Comparison of ENCODE assay signal across 8 cellular contexts in the genomic region with DNA sequence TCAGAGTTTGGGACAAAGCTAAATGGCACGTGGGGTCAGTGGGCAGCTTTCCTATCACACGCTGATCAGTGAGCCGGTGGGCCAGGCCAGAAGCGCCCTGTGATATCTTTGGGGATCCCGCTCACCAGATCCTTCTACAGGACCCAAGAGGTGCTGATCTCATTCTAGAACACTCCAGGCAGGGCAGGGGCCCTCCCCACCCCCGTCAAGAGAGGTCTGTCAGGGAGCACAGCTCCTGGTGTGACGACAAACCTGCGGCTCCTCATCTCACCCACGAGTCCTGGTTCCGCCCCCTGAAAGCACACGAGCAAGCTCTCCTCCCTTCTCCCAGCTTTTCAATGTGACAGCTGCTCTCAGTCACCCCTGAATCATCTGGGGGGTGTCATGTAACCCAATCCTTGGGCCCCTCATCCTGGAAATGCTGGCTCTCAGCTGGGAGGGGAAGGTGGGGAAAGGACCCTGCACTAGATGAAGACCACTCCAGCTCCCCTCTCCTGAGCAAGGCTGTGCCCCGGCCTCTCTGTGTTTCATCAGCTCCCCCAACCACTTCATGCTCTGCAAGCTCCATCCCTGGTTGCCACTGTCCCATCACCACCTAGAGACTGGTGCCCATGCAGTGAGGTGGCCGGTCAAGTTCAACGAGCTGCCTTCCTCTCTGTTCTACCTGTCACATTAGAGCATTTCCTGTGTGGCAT. TPM values are rescaled to one million over a fixed set of nuclear protein-coding genes. Genes with fewer than 3 reads are reported as not detected.
DNase-seq lines count a peak whose midpoint lies in the region; ATAC-seq and TF ChIP-seq lines count a peak whose summit lies in the region.

No MANE protein-coding gene starts in this region.

- intact Hi-C loops in ovary (cut with DNase I), result loop anchor here in 1 of 4 donors (1.0 kb wide), 1 partner anchor 39 kb away; no protein-coding TSS in a partner anchor

- TF ChIP-seq POLR2A in ovary (IDR thresholded peaks at IDR 0.05), result no peak

- H3K9me3 Mint-ChIP-seq in activated T-cell treated with anti-CD3 and anti-CD28 coated beads, Interleukin-2, amount 50 U/mL, for 72 hours, result no peaks in the 10 kb centered on the region

- H3K9me3 ChIP-seq in liver (ENCODE audit: control insufficient read depth in 4 of 4, low read length in 3 of 4), result no peaks in the 10 kb centered on the region
- H3K9me3 ChIP-seq in subcutaneous abdominal adipose tissue (ENCODE audit: control insufficient read depth in 5 of 5, low read length in 5 of 5), result peaks cover 0 to 2% (median 0%) of the 10 kb centered on the region in 5 donors
- no peaks in the 10 kb centered on the region for H3K9me3 ChIP-seq in ovary

- peaks cover 34% of the 10 kb centered on the region for H3K4me1 Mint-ChIP-seq in activated T-cell treated with anti-CD3 and anti-CD28 coated beads, Interleukin-2, amount 50 U/mL, for 72 hours (ENCODE audit: low read depth)

- 65% methylated on average over 14 of the region's 14 CpGs for WGBS in liver
- WGBS in ovary, 3 donors, result 72 to 77% (median 76%) methylated on average over 14 of the region's 14 CpGs

- ATAC-seq in activated T-cell treated with anti-CD3 and anti-CD28 coated beads, Interleukin-2, amount 50 U/mL, for 72 hours (replicated peaks in 1 of 2), result peak in 1 of 2 donors; percentile 34

- H3K27ac ChIP-seq in liver (ENCODE audit: low read depth in 1 of 2, low read length in 2 of 2) (peak overlapping the region; percentile 39 to 55), subcutaneous abdominal adipose tissue (ENCODE audit: low read depth, low read length) (no peak overlapping the region), ovary (no peak overlapping the region)

- H3K36me3 ChIP-seq in liver (ENCODE audit: control insufficient read depth in 4 of 4, insufficient read depth in 3 of 4, low read depth in 1 of 4, low read length in 3 of 4) (peaks cover 3 to 24% (median 9%) of the 10 kb centered on the region in 4 donors), subcutaneous abdominal adipose tissue (ENCODE audit: control insufficient read depth in 5 of 5, insufficient read depth in 5 of 5, low read length in 5 of 5) (peaks cover 0 to 29% (median 18%) of the 10 kb centered on the region in 5 donors), ovary (no peaks in the 10 kb centered on the region)

- no peak overlapping the region for H3K9ac ChIP-seq in liver (ENCODE audit: low read depth in 1 of 2, low read length in 2 of 2)
- peak overlapping the region in 1 of 5 donors; percentile 54 for H3K9ac ChIP-seq in subcutaneous abdominal adipose tissue (ENCODE audit: low read length in 5 of 5)

- H3K27ac Mint-ChIP-seq in activated T-cell treated with anti-CD3 and anti-CD28 coated beads, Interleukin-2, amount 50 U/mL, for 72 hours, result peak overlapping the region; percentile 86

- DNase-seq in activated CD4-positive, alpha-beta T cell treated with anti-CD3 and anti-CD28 coated beads for 4 hours, result peak; percentile 55 to 59
- no peak for DNase-seq in activated CD4-positive, alpha-beta T cell treated with anti-CD3 and anti-CD28 coated beads for 1 hour
- DNase-seq in activated T-cell treated with anti-CD3 and anti-CD28 coated beads, Interleukin-2, amount 50 U/mL, for 72 hours, result peak; percentile 52 to 59
- no peak for DNase-seq in Kasumi-1 (lab: John Stamatoyannopoulos, UW)
- DNase-seq in ovary, result no peak
- DNase-seq in C1 segment of cervical spinal cord (lab: John Stamatoyannopoulos, UW), result no peak

- H3K36me3 Mint-ChIP-seq in activated T-cell treated with anti-CD3 and anti-CD28 coated beads, Interleukin-2, amount 50 U/mL, for 72 hours (ENCODE audit: insufficient read depth in 2 of 2), result peaks cover 9 to 10% of the 10 kb centered on the region in 2 donors

- TF ChIP-seq CTCF in liver (IDR thresholded peaks at IDR 0.05; ENCODE audit: low read depth, low read length, missing input control) (no peak), ovary (IDR thresholded peaks at IDR 0.05) (no peak)

- H3K27me3 ChIP-seq in liver (ENCODE audit: control insufficient read depth in 4 of 4, insufficient read depth in 4 of 4, low read length in 3 of 4), result no peaks in the 10 kb centered on the region
- H3K27me3 ChIP-seq in subcutaneous abdominal adipose tissue (ENCODE audit: control insufficient read depth in 5 of 5, insufficient read depth in 4 of 5, low read length in 5 of 5), result peaks cover 0 to 22% (median 6%) of the 10 kb centered on the region in 5 donors
- H3K27me3 ChIP-seq in ovary, result no peaks in the 10 kb centered on the region

- no peaks in the 10 kb centered on the region for H3K27me3 Mint-ChIP-seq in activated T-cell treated with anti-CD3 and anti-CD28 coated beads, Interleukin-2, amount 50 U/mL, for 72 hours (ENCODE audit: low read depth)

- TF ChIP-seq RAD21 in liver (IDR thresholded peaks at IDR 0.05), result no peak

- H3K4me1 ChIP-seq in liver (ENCODE audit: control insufficient read depth in 4 of 4, insufficient read depth in 4 of 4, low read length in 3 of 4), result peaks cover 10 to 52% (median 41%) of the 10 kb centered on the region in 4 donors
- H3K4me1 ChIP-seq in subcutaneous abdominal adipose tissue (ENCODE audit: control insufficient read depth in 5 of 5, insufficient read depth in 5 of 5, low read length in 5 of 5), result peaks cover 14 to 51% (median 45%) of the 10 kb centered on the region in 5 donors
- peaks cover 5% of the 10 kb centered on the region for H3K4me1 ChIP-seq in ovary (ENCODE audit: insufficient read depth)

- peak overlapping the region; percentile 100 for H3K4me3 Mint-ChIP-seq in activated T-cell treated with anti-CD3 and anti-CD28 coated beads, Interleukin-2, amount 50 U/mL, for 72 hours

- no peak for TF ChIP-seq EP300 in ovary (IDR thresholded peaks at IDR 0.05)

- H3K4me3 ChIP-seq in liver (ENCODE audit: low read depth in 1 of 3, low read length in 3 of 3) (no peak overlapping the region), subcutaneous abdominal adipose tissue (ENCODE audit: low read depth in 1 of 5, low read length in 5 of 5) (peak overlapping the region in 3 of 5 donors; percentile 14 to 42 (median 23)), ovary (no peak overlapping the region)

TF ChIP-seq in liver, 16 proteins besides CTCF, POLR2A, EP300 and RAD21:
- TF ChIP-seq, protein P1, sequence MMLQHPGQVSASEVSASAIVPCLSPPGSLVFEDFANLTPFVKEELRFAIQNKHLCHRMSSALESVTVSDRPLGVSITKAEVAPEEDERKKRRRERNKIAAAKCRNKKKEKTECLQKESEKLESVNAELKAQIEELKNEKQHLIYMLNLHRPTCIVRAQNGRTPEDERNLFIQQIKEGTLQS (IDR thresholded peaks at IDR 0.05), result no peak
- TF ChIP-seq TAF1 (conservative IDR thresholded peaks at IDR 0.05), result no peak
- TF ChIP-seq RXRA (IDR thresholded peaks at IDR 0.05), result no peak
- no peak for TF ChIP-seq HNF4G (IDR thresholded peaks at IDR 0.05)
- TF ChIP-seq FOXA1 (IDR thresholded peaks at IDR 0.05), result no peak
- no peak for TF ChIP-seq EGR1 (IDR thresholded peaks at IDR 0.05; ENCODE audit: low read depth in 2 of 2)
- no peak for TF ChIP-seq MAX (IDR thresholded peaks at IDR 0.05)
- TF ChIP-seq YY1 (IDR thresholded peaks at IDR 0.05), result no peak

RNA-seq across cellular contexts. Expression of gene HCFC1, which starts 4.6 kb away (rescaled TPM):
- total RNA-seq in activated T-cell treated with anti-CD3 and anti-CD28 coated beads, Interleukin-2, amount 50 U/mL, for 72 hours, result 10 to 100 TPM; 59.3 to 65.8 TPM
- total RNA-seq in liver, result 10 to 100 TPM; 15.6 to 26.9 TPM
- 10 to 100 TPM in 1 of 2 donors, 1 to 10 TPM in 1; 7.9 to 12.1 TPM for polyA plus RNA-seq in liver
- 10 to 100 TPM; 26.3 to 62.5 (median 53.1) TPM for total RNA-seq in ovary
- polyA plus RNA-seq in ovary, result 10 to 100 TPM; 13.3 to 19.7 TPM

RNA-seq across cellular contexts. Expression of gene TMEM187, which starts 5.6 kb away (rescaled TPM):
- total RNA-seq in activated T-cell treated with anti-CD3 and anti-CD28 coated beads, Interleukin-2, amount 50 U/mL, for 72 hours, result 1 to 10 TPM; 9.1 to 9.8 TPM
- 1 to 10 TPM; 2.9 TPM for total RNA-seq in liver
- 1 to 10 TPM; 5.3 to 5.8 TPM for polyA plus RNA-seq in liver
- total RNA-seq in ovary, result 10 to 100 TPM in 3 of 7 donors, 1 to 10 TPM in 4; 4.4 to 11.6 (median 9.4) TPM
- 1 to 10 TPM; 2.6 to 9.8 TPM for polyA plus RNA-seq in ovary

RNA-seq across cellular contexts. Expression of gene RENBP, which starts 22.5 kb away (rescaled TPM):
- 10 to 100 TPM; 11.6 to 13.9 TPM for total RNA-seq in activated T-cell treated with anti-CD3 and anti-CD28 coated beads, Interleukin-2, amount 50 U/mL, for 72 hours
- total RNA-seq in liver (1 to 10 TPM; 7.5 to 7.9 TPM), ovary (1 to 10 TPM in 6 of 7 donors, under 1 TPM in 1; 0.80 to 4.9 (median 2.5) TPM)
- polyA plus RNA-seq in liver (1 to 10 TPM; 1.0 to 6.4 TPM), ovary (1 to 10 TPM; 1.2 to 2.8 TPM)

RNA-seq across cellular contexts. Expression of gene NAA10, which starts 32.2 kb away (rescaled TPM):
- total RNA-seq in activated T-cell treated with anti-CD3 and anti-CD28 coated beads, Interleukin-2, amount 50 U/mL, for 72 hours, result 10 to 100 TPM; 76.7 to 94.1 TPM
- total RNA-seq in liver, result 10 to 100 TPM; 20.5 to 30.6 TPM
- polyA plus RNA-seq in liver, result 10 to 100 TPM; 58.2 to 58.8 TPM
- total RNA-seq in ovary, result 10 to 100 TPM; 36.7 to 95.5 (median 64.2) TPM
- polyA plus RNA-seq in ovary, result 10 to 100 TPM; 64.9 to 87.3 TPM

RNA-seq across cellular contexts. Expression of gene ARHGAP4, which starts 40.9 kb away (rescaled TPM):
- total RNA-seq in activated T-cell treated with anti-CD3 and anti-CD28 coated beads, Interleukin-2, amount 50 U/mL, for 72 hours, result 100 to 1,000 TPM; 147 to 158 TPM
- total RNA-seq in liver (10 to 100 TPM; 12.5 to 28.1 TPM), ovary (10 to 100 TPM in 5 of 7 donors, 1 to 10 TPM in 2; 7.0 to 22.3 (median 11.4) TPM)
- polyA plus RNA-seq in liver (1 to 10 TPM; 3.3 to 8.0 TPM), ovary (10 to 100 TPM in 1 of 2 donors, 1 to 10 TPM in 1; 1.2 to 14.7 TPM)

Comparison
In these comparisons a context has a peak if more than half of its experiments do, and no peak if none do; other contexts are left out.
1. DNase-seq: peak in activated CD4-positive, alpha-beta T cell treated with anti-CD3 and anti-CD28 coated beads for 4 hours (2 of 2) and activated T-cell treated with anti-CD3 and anti-CD28 coated beads, Interleukin-2, amount 50 U/mL, for 72 hours (2 of 2); none in activated CD4-positive, alpha-beta T cell treated with anti-CD3 and anti-CD28 coated beads for 1 hour (single experiment), Kasumi-1 (0 of 2), ovary (0 of 5) and C1 segment of cervical spinal cord (0 of 14).
2. H3K27ac ChIP-seq: peak in liver (2 of 2); none in subcutaneous abdominal adipose tissue (single experiment) and ovary (0 of 2).
3. H3K4me3 ChIP-seq: peak in subcutaneous abdominal adipose tissue (3 of 5); none in liver (0 of 3) and ovary (single experiment).